Comparison of ENCODE assay signal across 18 cellular contexts in genomic region chr5:107063511-107063910, GRCh38.
DNase-seq lines count a peak whose midpoint lies in the region; ATAC-seq, FAIRE-seq and TF ChIP-seq lines count a peak whose summit lies in the region.
"Had no signal": no experiment of that assay in that cellular context is flagged by ENCODE, and none has a peak within 500 bp of the region (broad histone marks: within the 10 kb centered on the region; RNA-seq: fewer than 3 reads in every experiment).

No MANE protein-coding gene starts in this region.

- no peak for FAIRE-seq in GM12892 (lab: Jason Lieb, UNC)
- FAIRE-seq: K562 had no signal

- H3K27ac ChIP-seq in mammary epithelial cell (ENCODE audit: insufficient read depth, low read depth, low read length) (no peak overlapping the region), breast epithelium (no peak overlapping the region)
- H3K27ac ChIP-seq: PC-9 had no signal

- TF ChIP-seq POLR2A in breast epithelium (IDR thresholded peaks at IDR 0.05): no peak
- TF ChIP-seq POLR2A in GM12892 (IDR thresholded peaks at IDR 0.05; ENCODE audit: low read depth, low read length): no peak

- peak; percentile 40 for DNase-seq in mammary epithelial cell
- DNase-seq in breast epithelium (ENCODE audit: low spot score in 2 of 2): no peak
- DNase-seq in astrocyte of the spinal cord (ENCODE audit: low read depth, low spot score): peak; percentile 5
- peak; percentile 23 to 65 for DNase-seq in foreskin fibroblast
- DNase-seq in stromal cell of bone marrow (ENCODE audit: low read depth): peak; percentile 18
- DNase-seq in MG63: no peak
- no peak for DNase-seq in GM12892 (ENCODE audit: insufficient read length)
- DNase-seq: 8988T, C1 segment of cervical spinal cord, DMS 273 treated with DMSO at 0.1 percent for 48 hours, NCI-H1092 treated with DMSO at 0.1 percent for 48 hours, NCI-H1694, NCI-H446, PC-9, Right ventricle myocardium superior had no signal

- no peak for TF ChIP-seq CTCF in mammary epithelial cell (conservative IDR thresholded peaks at IDR 0.05 in 1 of 2, IDR thresholded peaks at IDR 0.05 in 1 of 2; ENCODE audit: extremely low read depth in 1 of 2, insufficient read depth in 1 of 2, low read depth in 1 of 2, low read length in 2 of 2)
- no peak for TF ChIP-seq CTCF in breast epithelium (IDR thresholded peaks at IDR 0.05)
- TF ChIP-seq CTCF in astrocyte of the spinal cord (IDR thresholded peaks at IDR 0.05; ENCODE audit: low read depth, low read length): no peak
- TF ChIP-seq CTCF in foreskin fibroblast (IDR thresholded peaks at IDR 0.05; ENCODE audit: low read depth, low read length): no peak

- H3K36me3 ChIP-seq in mammary epithelial cell (ENCODE audit: insufficient read depth, low read length) (no peaks in the 10 kb centered on the region), breast epithelium (no peaks in the 10 kb centered on the region), MG63 (no peaks in the 10 kb centered on the region)
- H3K36me3 ChIP-seq: HAP-1 had no signal

- no peak overlapping the region for H3K9ac ChIP-seq in mammary epithelial cell (ENCODE audit: insufficient read depth, low read length)

- H3K4me1 ChIP-seq in mammary epithelial cell (ENCODE audit: insufficient read depth, low read length) (no peaks in the 10 kb centered on the region), breast epithelium (no peaks in the 10 kb centered on the region)

- in situ Hi-C loops in mammary epithelial cell (cut with MboI; ENCODE audit: low sequenced_read_pairs in 2 of 2) (no loop called here), astrocyte of the spinal cord (cut with HindIII; ENCODE audit: low sequenced_read_pairs) (no loop called here)

- no peak overlapping the region for H3K4me3 ChIP-seq in mammary epithelial cell (replicated peaks in 1 of 3; ENCODE audit: insufficient read depth in 1 of 3, low read depth in 2 of 3, low read length in 3 of 3)
- no peak overlapping the region for H3K4me3 ChIP-seq in breast epithelium
- no peak overlapping the region for H3K4me3 ChIP-seq in astrocyte of the spinal cord (ENCODE audit: low read depth, low read length)
- H3K4me3 ChIP-seq in foreskin fibroblast (ENCODE audit: low read depth in 1 of 2, low read length in 2 of 2): no peak overlapping the region
- H3K4me3 ChIP-seq in MG63: no peak overlapping the region
- H3K4me3 ChIP-seq: HAP-1, K562, PC-9 had no signal

- no peaks in the 10 kb centered on the region for H4K20me1 ChIP-seq in mammary epithelial cell (ENCODE audit: insufficient read depth, low read length)

- dilution Hi-C loops in mammary epithelial cell (cut with HindIII; ENCODE audit: low sequenced_read_pairs): no loop called here

- no TSS peak for BruUV-seq in mammary epithelial cell (replicated peaks; lab: Mats Ljungman, UMichigan)

- no peaks in the 10 kb centered on the region for H3K79me2 ChIP-seq in mammary epithelial cell (ENCODE audit: insufficient read depth, low read length)

- H3K4me2 ChIP-seq in mammary epithelial cell (ENCODE audit: insufficient read depth, low read depth, low read length): no peak overlapping the region
- H3K4me2 ChIP-seq: PC-9 had no signal

- intact Hi-C loops in mammary epithelial cell (cut with micrococcal nuclease) (no loop called here), breast epithelium (cut with DNase I; ENCODE audit: low total_unique reads) (no loop called here)

- no peak for ATAC-seq in GM18907 (IDR thresholded peaks at IDR 0.05; ENCODE audit: unreplicated experiment)
- ATAC-seq: K562 had no signal

- H3K27me3 ChIP-seq in mammary epithelial cell (ENCODE audit: insufficient read depth, low read length) (no peaks in the 10 kb centered on the region), breast epithelium (no peaks in the 10 kb centered on the region), MG63 (no peaks in the 10 kb centered on the region)

- H3K9me3 ChIP-seq in mammary epithelial cell (replicated peaks; ENCODE audit: insufficient read depth, low read length) (no peaks in the 10 kb centered on the region), breast epithelium (no peaks in the 10 kb centered on the region), MG63 (no peaks in the 10 kb centered on the region)
- H3K9me3 ChIP-seq: HAP-1 had no signal

- no peak overlapping the region for H2AFZ ChIP-seq in mammary epithelial cell (ENCODE audit: low read depth, low read length)
- H2AFZ ChIP-seq: PC-9 had no signal

- CTCF ChIA-PET in mammary epithelial cell (lab: Charles Lee; ENCODE audit: low non-redundant PET): no interaction called here

Comparison
In these comparisons a context has a peak if more than half of its experiments do, and no peak if none do; other contexts are left out.
1. DNase-seq: peak in mammary epithelial cell (single experiment), astrocyte of the spinal cord (single experiment), foreskin fibroblast (2 of 2) and stromal cell of bone marrow (single experiment); none in breast epithelium (0 of 2), MG63 (single experiment) and GM12892 (single experiment).